Comparison of ENCODE assay signal across 15 cellular contexts in genomic region chr10:133529576-133529946, GRCh38. TPM values are rescaled to one million over a fixed set of nuclear protein-coding genes. Genes with fewer than 3 reads are reported as not detected.
A peak's percentile ranks its signal among the peaks of the same experiment; 100 is the strongest.
DNase-seq lines count a peak whose midpoint lies in the region; ATAC-seq, FAIRE-seq and TF ChIP-seq lines count a peak whose summit lies in the region.
"Had no signal": no experiment of that assay in that cellular context is flagged by ENCODE, and none has a peak within 500 bp of the region (broad histone marks: within the 10 kb centered on the region; RNA-seq: fewer than 3 reads in every experiment).

No MANE protein-coding gene starts in this region.

- WGBS in mesenchymal stem cell, result 96% methylated on average over 22 of the region's 26 CpGs

- H2BK5ac ChIP-seq in mesenchymal stem cell (ENCODE audit: low read depth, low read length, poor library complexity, severe bottlenecking), result no peak overlapping the region

- no peak overlapping the region for H4K91ac ChIP-seq in mesenchymal stem cell (ENCODE audit: low read length)

- H3K4me1 ChIP-seq in mesenchymal stem cell (ENCODE audit: control insufficient read depth, insufficient read depth, low read depth, low read length), result peaks cover 2% of the 10 kb centered on the region
- H3K4me1 ChIP-seq in ascending aorta, result no peaks in the 10 kb centered on the region

- no peak overlapping the region for H2BK12ac ChIP-seq in mesenchymal stem cell (ENCODE audit: low read length in 2 of 2)

- no peak overlapping the region for H2BK15ac ChIP-seq in mesenchymal stem cell (ENCODE audit: low read depth, poor library complexity, severe bottlenecking)

- no peak overlapping the region for H4K8ac ChIP-seq in mesenchymal stem cell (ENCODE audit: low read length)

- peak overlapping the region in 1 of 2 experiments; percentile 78 for H3K4me3 ChIP-seq in mesenchymal stem cell (ENCODE audit: insufficient read depth in 1 of 2, low read depth in 1 of 2, low read length in 2 of 2)
- H3K4me3 ChIP-seq in ascending aorta, result peak overlapping the region in 1 of 2 donors; percentile 49
- H3K4me3 ChIP-seq: thyroid gland had no signal

- H3K18ac ChIP-seq in mesenchymal stem cell (ENCODE audit: low read depth in 1 of 2, low read length in 2 of 2), result no peak overlapping the region

- H2AFZ ChIP-seq in mesenchymal stem cell (ENCODE audit: low read depth, low read length), result no peak overlapping the region

- no peak overlapping the region for H2BK120ac ChIP-seq in mesenchymal stem cell (ENCODE audit: low read depth, low read length)

- in situ Hi-C loops in G401 (cut with HindIII; ENCODE audit: low sequenced_read_pairs), result no loop called here

- CTCF ChIA-PET in CD4-positive, alpha-beta T cell (lab: Charles Lee), result no interaction called here

- no peak overlapping the region for H3K4ac ChIP-seq in mesenchymal stem cell (ENCODE audit: low read depth in 1 of 2, low read length in 2 of 2)

- H3K4me2 ChIP-seq in mesenchymal stem cell (ENCODE audit: low read length, poor library complexity, severe bottlenecking), result no peak overlapping the region

- H3K4me1 Mint-ChIP-seq in CD4-positive, alpha-beta T cell (ENCODE audit: low read depth), result peaks cover 30% of the 10 kb centered on the region
- peaks cover 17% of the 10 kb centered on the region for H3K4me1 Mint-ChIP-seq in activated naive CD8-positive, alpha-beta T cell (ENCODE audit: low read depth)
- H3K4me1 Mint-ChIP-seq: neural crest cell had no signal

- H3K14ac ChIP-seq in mesenchymal stem cell (ENCODE audit: low read length in 2 of 2), result no peak overlapping the region

- no peaks in the 10 kb centered on the region for H3K36me3 ChIP-seq in mesenchymal stem cell (ENCODE audit: control insufficient read depth in 1 of 2, insufficient read depth in 2 of 2, low read depth in 1 of 2, low read length in 2 of 2)
- H3K36me3 ChIP-seq in ascending aorta, result no peaks in the 10 kb centered on the region
- H3K36me3 ChIP-seq: thyroid gland had no signal

- TF ChIP-seq CTCF in CD4-positive, alpha-beta T cell (IDR thresholded peaks at IDR 0.05), result no peak
- no peak for TF ChIP-seq CTCF in ascending aorta (IDR thresholded peaks at IDR 0.05)

- H3K27me3 ChIP-seq in CD4-positive, alpha-beta T cell (ENCODE audit: control insufficient read depth, insufficient read depth, low read length), result peaks cover 63% of the 10 kb centered on the region
- peaks cover 0 to 57% of the 10 kb centered on the region in 2 experiments for H3K27me3 ChIP-seq in mesenchymal stem cell (ENCODE audit: control insufficient read depth in 1 of 2, insufficient read depth in 1 of 2, low read length in 2 of 2)
- H3K27me3 ChIP-seq in ascending aorta, result peaks cover 13% of the 10 kb centered on the region

- H3K9me3 Mint-ChIP-seq in CD4-positive, alpha-beta T cell, result no peaks in the 10 kb centered on the region
- H3K9me3 Mint-ChIP-seq in activated naive CD8-positive, alpha-beta T cell (ENCODE audit: low read depth), result no peaks in the 10 kb centered on the region
- H3K9me3 Mint-ChIP-seq: T-helper 1 cell treated with Interleukin-12 subunit alpha and Interleukin-12 subunit beta and Interleukin-4 antibody, amounts not matched to agents 30 μg/mL and 1 μg/mL, for 36 hours had no signal

- peak overlapping the region; percentile 73 for H3K4me3 Mint-ChIP-seq in CD4-positive, alpha-beta T cell
- peak overlapping the region; percentile 73 for H3K4me3 Mint-ChIP-seq in activated naive CD8-positive, alpha-beta T cell
- H3K4me3 Mint-ChIP-seq: neural crest cell had no signal

- POLR2A ChIA-PET in CD4-positive, alpha-beta T cell (lab: Charles Lee), result no interaction called here

- H3K9ac ChIP-seq in mesenchymal stem cell (ENCODE audit: low read length), result peak overlapping the region; percentile 47

- H3K27ac ChIP-seq in CD4-positive, alpha-beta T cell (ENCODE audit: low read depth, low read length), result no peak overlapping the region
- H3K27ac ChIP-seq in mesenchymal stem cell (ENCODE audit: low read length, poor library complexity, severe bottlenecking), result no peak overlapping the region
- no peak overlapping the region for H3K27ac ChIP-seq in ascending aorta
- H3K27ac ChIP-seq: thyroid gland had no signal

- H2AK5ac ChIP-seq in mesenchymal stem cell (ENCODE audit: low read length, severe bottlenecking), result no peak overlapping the region

- peaks cover 77% of the 10 kb centered on the region for H3K27me3 Mint-ChIP-seq in CD4-positive, alpha-beta T cell
- peaks cover 16% of the 10 kb centered on the region for H3K27me3 Mint-ChIP-seq in activated naive CD8-positive, alpha-beta T cell

- no peaks in the 10 kb centered on the region for H3K36me3 Mint-ChIP-seq in CD4-positive, alpha-beta T cell (ENCODE audit: low read depth)
- peaks cover 6% of the 10 kb centered on the region for H3K36me3 Mint-ChIP-seq in activated naive CD8-positive, alpha-beta T cell

- H3K27ac Mint-ChIP-seq in CD4-positive, alpha-beta T cell, result no peak overlapping the region
- H3K27ac Mint-ChIP-seq in activated naive CD8-positive, alpha-beta T cell, result no peak overlapping the region

- no peak for ATAC-seq in CD4-positive, alpha-beta T cell (ENCODE audit: poor library complexity)

- H3K9me3 ChIP-seq in CD4-positive, alpha-beta T cell (ENCODE audit: control insufficient read depth, low read length), result no peaks in the 10 kb centered on the region
- no peaks in the 10 kb centered on the region for H3K9me3 ChIP-seq in mesenchymal stem cell (ENCODE audit: control insufficient read depth, low read length)
- no peaks in the 10 kb centered on the region for H3K9me3 ChIP-seq in ascending aorta
- H3K9me3 ChIP-seq: thyroid gland had no signal

- DNase-seq in CD4-positive, alpha-beta T cell, result no peak
- DNase-seq in G401 (ENCODE audit: low spot score), result peak; percentile 8
- no peak for DNase-seq in mesenchymal stem cell
- no peak for DNase-seq in GM19240 (ENCODE audit: insufficient read length, low spot score)
- no peak for DNase-seq in NCI-H226
- no peak for DNase-seq in ascending aorta (ENCODE audit: low spot score in 2 of 2)
- no peak for DNase-seq in H54 (ENCODE audit: insufficient read length, low spot score)
- DNase-seq: COR-L47, NCI-H1436, NCI-H510A treated with DMSO at 0.1 percent for 48 hours, thyroid gland had no signal

- no peaks in the 10 kb centered on the region for H3K79me1 ChIP-seq in mesenchymal stem cell (replicated peaks; ENCODE audit: low read length, poor library complexity, severe bottlenecking)

- TF ChIP-seq POLR2A in H54 (IDR thresholded peaks at IDR 0.05; ENCODE audit: low read depth, low read length), result no peak

- no peak overlapping the region for H3K23ac ChIP-seq in mesenchymal stem cell (ENCODE audit: low read length in 2 of 2)

- no peak for FAIRE-seq in H54 (lab: Jason Lieb, UNC)
- FAIRE-seq: RCC 7860 had no signal

- intact Hi-C loops in CD4-positive, alpha-beta T cell (cut with DNase I, micrococcal nuclease), result no loop called here
- intact Hi-C loops in ascending aorta (cut with DNase I), result no loop called here

RNA-seq across cellular contexts. Expression of gene CYP2E1, which starts 2.4 kb away (rescaled TPM):
- total RNA-seq in CD4-positive, alpha-beta T cell, result 1 to 10 TPM; 1.6 to 2.0 TPM
- total RNA-seq in G401 (2014; rRNA removed; shearing (Covaris generic)), result 0.17 TPM in 1 of 2 replicates, not detected in the other
- polyA plus RNA-seq in mesenchymal stem cell (2013, experiment 1 of 2), result 1.8 TPM
- polyA plus RNA-seq in mesenchymal stem cell (2013, experiment 2 of 2), result 1.8 TPM
- 11.9 TPM for total RNA-seq in ascending aorta

RNA-seq across cellular contexts. Expression of gene SYCE1, which starts 35.8 kb away (rescaled TPM):
- under 1 TPM; 0.30 to 0.42 TPM for total RNA-seq in CD4-positive, alpha-beta T cell
- total RNA-seq in G401 (2014; rRNA removed; shearing (Covaris generic)), result not detected in 2 replicates
- not detected for polyA plus RNA-seq in mesenchymal stem cell (2013, experiment 1 of 2)
- not detected for polyA plus RNA-seq in mesenchymal stem cell (2013, experiment 2 of 2)
- not detected for total RNA-seq in ascending aorta
- total RNA-seq: neural crest cell had no signal
